Comparison of ENCODE assay signal across 26 cellular contexts in genomic region chr10:7700577-7701125, GRCh38. TPM values are rescaled to one million over a fixed set of nuclear protein-coding genes. Genes with fewer than 3 reads are reported as not detected.
A peak's percentile ranks its signal among the peaks of the same experiment; 100 is the strongest.
DNase-seq lines count a peak whose midpoint lies in the region; ATAC-seq, FAIRE-seq and TF ChIP-seq lines count a peak whose summit lies in the region.
"Had no signal": no experiment of that assay in that cellular context is flagged by ENCODE, and none has a peak within 500 bp of the region (broad histone marks: within the 10 kb centered on the region; RNA-seq: fewer than 3 reads in every experiment).

No MANE protein-coding gene starts in this region.

- DNase-seq in AG20443 (ENCODE audit: low spot score) (peak; percentile 18), PC-3 (peak; percentile 60), epithelial cell of prostate (ENCODE audit: low read depth, low spot score) (peak; percentile 46), right lobe of liver (peak in 1 of 3 donors; percentile 56), GM12892 (ENCODE audit: insufficient read length) (no peak), coronary artery (ENCODE audit: low spot score) (no peak)
- DNase-seq: activated CD8-positive, alpha-beta memory T cell treated with anti-CD3 and anti-CD28 coated beads for 24 hours; DMS53; dorsolateral prefrontal cortex; GOT3; heart right ventricle; Kasumi-1; kidney; NCI-H146; NCI-H748 treated with DMSO at 0.1 percent for 48 hours; OCI-M1; T1000; thyroid gland had no signal

- 17% methylated on average over 2 of the region's 2 CpGs for WGBS in right lobe of liver (ENCODE audit: insufficient coverage, low coverage, low lambda C conversion rate, missing lambda C conversion rate)

- H3K4me3 ChIP-seq in PC-3 (ENCODE audit: low read length) (no peak overlapping the region), right lobe of liver (no peak overlapping the region), coronary artery (no peak overlapping the region)
- H3K4me3 ChIP-seq: dorsolateral prefrontal cortex, esophagus muscularis mucosa, heart right ventricle, thyroid gland had no signal

- no peak overlapping the region for H3K4me2 ChIP-seq in PC-3 (ENCODE audit: low read length)

- no peak overlapping the region for H2AFZ ChIP-seq in PC-3 (ENCODE audit: low read length)

- TF ChIP-seq CTCF in PC-3 (conservative IDR thresholded peaks at IDR 0.05; ENCODE audit: low read depth, low read length) (no peak), right lobe of liver (IDR thresholded peaks at IDR 0.05) (no peak), coronary artery (IDR thresholded peaks at IDR 0.05) (no peak)

- no peak for ATAC-seq in PC-3
- peak; percentile 53 to 75 (median 63) for ATAC-seq in right lobe of liver
- no peak for ATAC-seq in GM21723 (IDR thresholded peaks at IDR 0.05; ENCODE audit: unreplicated experiment)
- ATAC-seq in HG03135 (IDR thresholded peaks at IDR 0.05; ENCODE audit: unreplicated experiment): no peak
- ATAC-seq: activated CD4-positive, CD25-positive, alpha-beta regulatory T cell treated with anti-CD3 and anti-CD28 coated beads, Interleukin-2, amount 50 U/mL, for 24 hours; activated naive CD4-positive, alpha-beta T cell treated with anti-CD3 and anti-CD28 coated beads, Interleukin-2, amount 50 U/mL, for 72 hours; heart right ventricle; SK-N-SH treated with all-trans-retinoic acid at 6 μM for 48 hours; stimulated activated memory B cell treated with anti-CD40 and anti-IgM and Interleukin-4, amounts not matched to agents 10 μg/mL and 1 μg/mL and 100 μg/mL, for 72 hours had no signal

- no peaks in the 10 kb centered on the region for H3K36me3 ChIP-seq in PC-3 (ENCODE audit: low read depth, low read length)
- H3K36me3 ChIP-seq in right lobe of liver: no peaks in the 10 kb centered on the region
- H3K36me3 ChIP-seq: esophagus muscularis mucosa, heart right ventricle, thyroid gland had no signal

- no peaks in the 10 kb centered on the region for H3K79me2 ChIP-seq in PC-3 (ENCODE audit: low read length)

- H4K20me1 ChIP-seq in PC-3 (ENCODE audit: low read length): no peaks in the 10 kb centered on the region

- peak; percentile 15 for TF ChIP-seq POLR2A in right lobe of liver (IDR thresholded peaks at IDR 0.05)
- no peak for TF ChIP-seq POLR2A in GM12892 (IDR thresholded peaks at IDR 0.05; ENCODE audit: low read depth, low read length)

- POLR2A ChIA-PET in PC-3 (lab: Charles Lee; ENCODE audit: unreplicated experiment): no interaction called here

- H3K9ac ChIP-seq in PC-3 (ENCODE audit: low read length): no peak overlapping the region; the same call in 1 of the 2 replicates

- H3K9me3 ChIP-seq in PC-3 (ENCODE audit: low read length): no peaks in the 10 kb centered on the region
- H3K9me3 ChIP-seq in right lobe of liver: no peaks in the 10 kb centered on the region
- H3K9me3 ChIP-seq: esophagus muscularis mucosa, heart right ventricle, thyroid gland had no signal

- intact Hi-C loops in PC-3 (cut with micrococcal nuclease) (no loop called here), right lobe of liver (cut with DNase I) (no loop called here)

- H3K27ac ChIP-seq in PC-3 (ENCODE audit: low read length): peak overlapping the region; percentile 59
- no peak overlapping the region for H3K27ac ChIP-seq in epithelial cell of prostate
- H3K27ac ChIP-seq in right lobe of liver: peak overlapping the region; percentile 8 to 87 (median 17)
- no peak overlapping the region for H3K27ac ChIP-seq in coronary artery
- H3K27ac ChIP-seq: C4-2B, esophagus muscularis mucosa, heart right ventricle, thyroid gland had no signal

- H3F3A ChIP-seq in PC-3 (ENCODE audit: low read length, unreplicated experiment): no peaks in the 10 kb centered on the region

- CTCF ChIA-PET in PC-3 (lab: Charles Lee): no interaction called here

- no peak for FAIRE-seq in GM12892 (lab: Jason Lieb, UNC)
- FAIRE-seq: kidney had no signal

- BruUV-seq in PC-3 (replicated peaks; lab: Mats Ljungman, UMichigan): no TSS peak

- no peaks in the 10 kb centered on the region for H3K9me2 ChIP-seq in PC-3 (replicated peaks; ENCODE audit: low read length)

- H3K27me3 ChIP-seq in PC-3 (ENCODE audit: low read length): 0 out of 2 replicates have a peak, but pooled peaks cover 3% of the 10 kb centered on the region
- H3K27me3 ChIP-seq in right lobe of liver: no peaks in the 10 kb centered on the region
- H3K27me3 ChIP-seq: thyroid gland had no signal

- 0 out of 2 replicates have a peak, but pooled peaks cover 4% of the 10 kb centered on the region for H3K4me1 ChIP-seq in PC-3 (ENCODE audit: insufficient read depth, low read length)
- H3K4me1 ChIP-seq in right lobe of liver: peaks cover 0 to 56% (median 20%) of the 10 kb centered on the region in 4 donors

RNA-seq across cellular contexts. Expression of gene ITIH2, which starts 2.5 kb away (rescaled TPM):
- total RNA-seq in PC-3 (2014; rRNA removed): not detected in 2 replicates
- total RNA-seq in right lobe of liver: 1,000 to 10,000 TPM in 1 of 6 experiments, 100 to 1,000 TPM in 5; 399 to 1,113 (median 694) TPM
- not detected for polyA plus RNA-seq in GM12892 (2012; ENCODE audit: missing spikeins)
- total RNA-seq: activated naive CD4-positive, alpha-beta T cell treated with anti-CD3 and anti-CD28 coated beads, Interleukin-2, amount 50 U/mL, for 72 hours; esophagus muscularis mucosa; heart right ventricle; thyroid gland had no signal
- polyA plus RNA-seq: heart right ventricle had no signal

RNA-seq across cellular contexts. Expression of gene ITIH5, which starts 33.9 kb away (rescaled TPM):
- not detected in 2 replicates for total RNA-seq in PC-3 (2014; rRNA removed)
- total RNA-seq in right lobe of liver: under 1 TPM; 0.20 to 0.62 (median 0.48) TPM
- not detected for polyA plus RNA-seq in GM12892 (2012; ENCODE audit: missing spikeins)

Comparison
In these comparisons a context has a peak if more than half of its experiments do, and no peak if none do; other contexts are left out.
1. DNase-seq: peak in AG20443 (single experiment), PC-3 (single experiment) and epithelial cell of prostate (single experiment); none in GM12892 (single experiment) and coronary artery (single experiment).
2. ATAC-seq: peak in right lobe of liver (4 of 4); none in PC-3 (single experiment), GM21723 (single experiment) and HG03135 (single experiment).
3. H3K27ac ChIP-seq: peak in PC-3 (single experiment) and right lobe of liver (3 of 3); none in epithelial cell of prostate (single experiment) and coronary artery (0 of 2).
4. RNA of gene ITIH2, which starts 2.5 kb away (total RNA-seq): 399 to 1,113 TPM in right lobe of liver; not detected in PC-3; every median in the first group is over 100 times any median in the second.